In genomic region chr13:113090415-113090770, GRCh38 we compare ENCODE assay signal across 25 cellular contexts. TPM values are rescaled to one million over a fixed set of nuclear protein-coding genes. Genes with fewer than 3 reads are reported as not detected.
"Had no signal": no experiment of that assay in that cellular context is flagged by ENCODE, and none has a peak within 500 bp of the region (broad histone marks: within the 10 kb centered on the region; RNA-seq: fewer than 3 reads in every experiment).

No MANE protein-coding gene starts in this region.

- H3K27ac ChIP-seq: coronary artery, neural progenitor cell, tibial artery had no signal

- H3K27me3 ChIP-seq: neural progenitor cell had no signal

- H3K9ac ChIP-seq: neural progenitor cell had no signal

- H3K9me3 ChIP-seq: mucosa of descending colon, tibial artery had no signal

- H2AFZ ChIP-seq: neural progenitor cell had no signal

- H3K4me1 Mint-ChIP-seq: activated CD4-positive, alpha-beta T cell treated with anti-CD3 and anti-CD28 coated beads, Interleukin-2, amount 10 ng/mL, durations not matched to agents 24 days and 14 days; activated naive CD8-positive, alpha-beta T cell treated with anti-CD3 and anti-CD28 coated beads, Interleukin-2, amount 10 ng/mL, durations not matched to agents 7 days and 5 days; activated T-helper 17 cell treated with anti-CD3 and anti-CD28 coated beads, Interleukin-2, amount 50 U/mL, for 72 hours; memory B cell; naive B cell; T-cell had no signal

- ATAC-seq: activated CD8-positive, alpha-beta T cell treated with anti-CD3 and anti-CD28 coated beads for 36 hours; activated T-helper 17 cell treated with anti-CD3 and anti-CD28 coated beads, Interleukin-2, amount 50 U/mL, for 72 hours; mucosa of descending colon; stimulated activated naive CD8-positive, alpha-beta T cell treated with anti-CD3 and anti-CD28 coated beads, Interleukin-15, Interleukin-2, amounts not matched to agents 100 U/mL and 50 U/mL, for 24 hours; T-cell had no signal

- H3K36me3 ChIP-seq: neural progenitor cell had no signal

- H3K27me3 Mint-ChIP-seq: activated CD4-positive, alpha-beta T cell treated with anti-CD3 and anti-CD28 coated beads, Interleukin-2, amount 10 ng/mL, durations not matched to agents 24 days and 14 days; activated CD8-positive, alpha-beta T cell treated with anti-CD3 and anti-CD28 coated beads for 36 hours; activated naive CD8-positive, alpha-beta T cell treated with anti-CD3 and anti-CD28 coated beads, Interleukin-2, amount 10 ng/mL, durations not matched to agents 7 days and 5 days; activated T-helper 17 cell treated with anti-CD3 and anti-CD28 coated beads, Interleukin-2, amount 50 U/mL, for 72 hours; brain; naive B cell; progenitor cell of endocrine pancreas; T-cell had no signal

- DNase-seq: activated CD4-positive, alpha-beta T cell treated with anti-CD3 and anti-CD28 coated beads, Interleukin-2, amount 10 ng/mL, durations not matched to agents 24 days and 14 days; activated CD4-positive, CD25-positive, alpha-beta regulatory T cell; activated CD8-positive, alpha-beta T cell treated with anti-CD3 and anti-CD28 coated beads for 36 hours; activated naive CD4-positive, alpha-beta T cell; activated naive CD8-positive, alpha-beta T cell treated with anti-CD3 and anti-CD28 coated beads, Interleukin-2, amount 10 ng/mL, durations not matched to agents 7 days and 5 days; activated T-cell treated with anti-CD3 and anti-CD28 coated beads, Interleukin-2, amount 50 U/mL, for 1 hour; central memory CD4-positive, alpha-beta T cell; erythroblast; foreskin melanocyte; naive B cell; stimulated activated naive CD8-positive, alpha-beta T cell treated with anti-CD3 and anti-CD28 coated beads, Interleukin-15, Interleukin-2, amounts not matched to agents 100 U/mL and 50 U/mL, for 24 hours; substantia nigra; T-cell; T-helper 9 cell; tibial artery had no signal

- H3K36me3 Mint-ChIP-seq: activated naive CD8-positive, alpha-beta T cell treated with anti-CD3 and anti-CD28 coated beads, Interleukin-2, amount 10 ng/mL, durations not matched to agents 7 days and 5 days had no signal

- H3K4me1 ChIP-seq: neural progenitor cell, tibial artery had no signal

- H3K4me3 ChIP-seq: coronary artery, mucosa of descending colon, neural progenitor cell, tibial artery had no signal

- H3K4me3 Mint-ChIP-seq: activated CD4-positive, alpha-beta T cell treated with anti-CD3 and anti-CD28 coated beads, Interleukin-2, amount 10 ng/mL, durations not matched to agents 24 days and 14 days; activated CD8-positive, alpha-beta T cell treated with anti-CD3 and anti-CD28 coated beads for 36 hours; activated naive CD8-positive, alpha-beta T cell treated with anti-CD3 and anti-CD28 coated beads, Interleukin-2, amount 10 ng/mL, durations not matched to agents 7 days and 5 days; activated T-helper 17 cell treated with anti-CD3 and anti-CD28 coated beads, Interleukin-2, amount 50 U/mL, for 72 hours; brain; memory B cell; naive B cell; neural progenitor cell; T-cell had no signal

- FAIRE-seq: endometrium, urothelium cell line had no signal

- H3K4me2 ChIP-seq: neural progenitor cell had no signal

- H3K27ac Mint-ChIP-seq: activated CD4-positive, alpha-beta T cell treated with anti-CD3 and anti-CD28 coated beads, Interleukin-2, amount 10 ng/mL, durations not matched to agents 24 days and 14 days; activated CD8-positive, alpha-beta T cell treated with anti-CD3 and anti-CD28 coated beads for 36 hours; activated naive CD8-positive, alpha-beta T cell treated with anti-CD3 and anti-CD28 coated beads, Interleukin-2, amount 10 ng/mL, durations not matched to agents 7 days and 5 days; activated T-helper 17 cell treated with anti-CD3 and anti-CD28 coated beads, Interleukin-2, amount 50 U/mL, for 72 hours; memory B cell; neural progenitor cell; progenitor cell of endocrine pancreas; T-cell had no signal

- H3K9me3 Mint-ChIP-seq: activated CD4-positive, alpha-beta T cell treated with anti-CD3 and anti-CD28 coated beads, Interleukin-2, amount 10 ng/mL, durations not matched to agents 24 days and 14 days; activated CD8-positive, alpha-beta T cell treated with anti-CD3 and anti-CD28 coated beads for 36 hours; activated naive CD8-positive, alpha-beta T cell treated with anti-CD3 and anti-CD28 coated beads, Interleukin-2, amount 10 ng/mL, durations not matched to agents 7 days and 5 days; activated T-helper 17 cell treated with anti-CD3 and anti-CD28 coated beads, Interleukin-2, amount 50 U/mL, for 72 hours; brain; memory B cell; naive B cell; neural progenitor cell; T-cell had no signal

RNA-seq across cellular contexts. Expression of gene F7, which starts 15.2 kb away (rescaled TPM):
- total RNA-seq: activated CD4-positive, alpha-beta T cell treated with anti-CD3 and anti-CD28 coated beads, Interleukin-2, amount 10 ng/mL, durations not matched to agents 24 days and 14 days had no signal

RNA-seq across cellular contexts. Expression of gene F10, which starts 32.2 kb away (rescaled TPM):
- total RNA-seq: activated CD4-positive, alpha-beta T cell treated with anti-CD3 and anti-CD28 coated beads, Interleukin-2, amount 10 ng/mL, durations not matched to agents 24 days and 14 days; activated CD8-positive, alpha-beta T cell treated with anti-CD3 and anti-CD28 coated beads for 36 hours; activated naive CD8-positive, alpha-beta T cell treated with anti-CD3 and anti-CD28 coated beads, Interleukin-2, amount 10 ng/mL, durations not matched to agents 7 days and 5 days; osteoblast; T-cell had no signal
